Comparison of ENCODE assay signal across 36 cellular contexts in genomic region chr1:64523938-64524337, GRCh38.
"Had no signal": no experiment of that assay in that cellular context is flagged by ENCODE, and none has a peak within 500 bp of the region (broad histone marks: within the 10 kb centered on the region; RNA-seq: fewer than 3 reads in every experiment).

No MANE protein-coding gene starts in this region.

- ATAC-seq: activated CD4-positive, CD25-positive, alpha-beta regulatory T cell treated with anti-CD3 and anti-CD28 coated beads, Interleukin-2, amount 50 U/mL, for 24 hours; mucosa of descending colon; pancreas; sciatic nerve; stimulated activated effector memory CD8-positive, alpha-beta T cell treated with anti-CD3 and anti-CD28 coated beads, Interleukin-12 subunit alpha, Interleukin-12 subunit beta, amount 100 ng/mL, for 72 hours had no signal

- H3K36me3 ChIP-seq: adrenal gland, ascending aorta, brain microvascular endothelial cell, esophagus muscularis mucosa, left ventricle myocardium inferior, pancreas, prostate gland, upper lobe of left lung, vagina had no signal

- H3K4me3 Mint-ChIP-seq: activated CD4-positive, alpha-beta memory T cell treated with anti-CD3 and anti-CD28 coated beads for 36 hours; activated naive CD4-positive, alpha-beta T cell treated with anti-CD3 and anti-CD28 coated beads for 36 hours; activated naive CD8-positive, alpha-beta T cell treated with anti-CD3 and anti-CD28 coated beads for 36 hours; activated T-helper 1 cell treated with anti-CD3 and anti-CD28 coated beads, Interleukin-12 subunit alpha, Interleukin-12 subunit beta, Interleukin-2, Interleukin-4 antibody, amounts not matched to agents 30 ng/mL and 10 ng/mL and 1 ng/mL, durations not matched to agents 14 hours and 24 hours and 36 hours; stimulated activated effector memory CD8-positive, alpha-beta T cell treated with anti-CD3 and anti-CD28 coated beads, Interleukin-12 subunit alpha, Interleukin-12 subunit beta, amount 100 ng/mL, for 72 hours; stimulated activated naive CD8-positive, alpha-beta T cell treated with anti-CD3 and anti-CD28 coated beads, Interleukin-15, Interleukin-2, amounts not matched to agents 100 ng/mL and 50 ng/mL, for 24 hours; T-helper 1 cell treated with Interleukin-12 subunit alpha and Interleukin-12 subunit beta and Interleukin-4 antibody, amounts not matched to agents 30 μg/mL and 1 μg/mL, for 36 hours had no signal

- H3K27ac ChIP-seq: ascending aorta, brain microvascular endothelial cell, esophagus muscularis mucosa, left ventricle myocardium inferior, pancreas, prostate gland, skin epidermis, upper lobe of left lung, vagina, VCaP had no signal

- FAIRE-seq: frontal cortex, pancreas, TTC549 had no signal

- DNase-seq: activated CD4-positive, alpha-beta memory T cell treated with anti-CD3 and anti-CD28 coated beads for 36 hours; activated CD4-positive, alpha-beta T cell treated with anti-CD3 and anti-CD28 coated beads for 48 hours; activated CD8-positive, alpha-beta memory T cell treated with anti-CD3 and anti-CD28 coated beads, Interleukin-2, amount 50 U/mL, for 4 hours; activated effector memory CD4-positive, alpha-beta T cell treated with anti-CD3 and anti-CD28 coated beads, Interleukin-2, amount 50 U/mL, for 16 hours; activated naive CD4-positive, alpha-beta T cell treated with anti-CD3 and anti-CD28 coated beads for 36 hours; activated naive CD8-positive, alpha-beta T cell treated with anti-CD3 and anti-CD28 coated beads for 36 hours; activated T-cell treated with anti-CD3 and anti-CD28 coated beads, Interleukin-2, amount 50 U/mL, for 1 hour; adrenal gland; brain microvascular endothelial cell; islet precursor cell; left ventricle myocardium inferior; mesendoderm; mucosa of descending colon; nucleus accumbens; pancreas; retina; stimulated activated CD4-positive, alpha-beta T cell treated with anti-CD3 and anti-CD28 coated beads, Interleukin-12 subunit alpha, Interleukin-12 subunit beta, amount 100 ng/mL, for 4 hours; stimulated activated CD4-positive, alpha-beta T cell treated with anti-CD3 and anti-CD28 coated beads, Interleukin-4, amount 100 ng/mL, for 24 hours; substantia nigra; T-helper 9 cell; upper lobe of left lung had no signal

- H3K27me3 ChIP-seq: adrenal gland, ascending aorta, brain microvascular endothelial cell, esophagus muscularis mucosa, pancreas, upper lobe of left lung, vagina had no signal

- H3K27ac Mint-ChIP-seq: activated CD4-positive, alpha-beta memory T cell treated with anti-CD3 and anti-CD28 coated beads for 36 hours; activated naive CD4-positive, alpha-beta T cell treated with anti-CD3 and anti-CD28 coated beads for 36 hours; activated naive CD8-positive, alpha-beta T cell treated with anti-CD3 and anti-CD28 coated beads for 36 hours; activated T-helper 1 cell treated with anti-CD3 and anti-CD28 coated beads, Interleukin-12 subunit alpha, Interleukin-12 subunit beta, Interleukin-2, Interleukin-4 antibody, amounts not matched to agents 30 ng/mL and 10 ng/mL and 1 ng/mL, durations not matched to agents 14 hours and 24 hours and 36 hours; stimulated activated effector memory CD8-positive, alpha-beta T cell treated with anti-CD3 and anti-CD28 coated beads, Interleukin-12 subunit alpha, Interleukin-12 subunit beta, amount 100 ng/mL, for 72 hours; stimulated activated naive CD8-positive, alpha-beta T cell treated with anti-CD3 and anti-CD28 coated beads, Interleukin-15, Interleukin-2, amounts not matched to agents 100 ng/mL and 50 ng/mL, for 24 hours; T-helper 1 cell treated with Interleukin-12 subunit alpha and Interleukin-12 subunit beta and Interleukin-4 antibody, amounts not matched to agents 30 μg/mL and 1 μg/mL, for 36 hours had no signal

- H3K27me3 Mint-ChIP-seq: activated naive CD8-positive, alpha-beta T cell treated with anti-CD3 and anti-CD28 coated beads for 36 hours; stimulated activated naive CD8-positive, alpha-beta T cell treated with anti-CD3 and anti-CD28 coated beads, Interleukin-15, Interleukin-2, amounts not matched to agents 100 ng/mL and 50 ng/mL, for 24 hours had no signal

- H3K4me3 ChIP-seq: adrenal gland, ascending aorta, esophagus muscularis mucosa, left ventricle myocardium inferior, lung, mucosa of descending colon, pancreas, prostate gland, skin epidermis, upper lobe of left lung, vagina had no signal

- H3K36me3 Mint-ChIP-seq: activated CD4-positive, alpha-beta memory T cell treated with anti-CD3 and anti-CD28 coated beads for 36 hours; activated naive CD8-positive, alpha-beta T cell treated with anti-CD3 and anti-CD28 coated beads for 36 hours; stimulated activated effector memory CD8-positive, alpha-beta T cell treated with anti-CD3 and anti-CD28 coated beads, Interleukin-12 subunit alpha, Interleukin-12 subunit beta, amount 100 ng/mL, for 72 hours had no signal

- H3K9me3 ChIP-seq: adrenal gland, ascending aorta, esophagus muscularis mucosa, left ventricle myocardium inferior, mucosa of descending colon, pancreas, prostate gland, upper lobe of left lung, vagina had no signal

- H3K9me3 Mint-ChIP-seq: activated CD4-positive, alpha-beta memory T cell treated with anti-CD3 and anti-CD28 coated beads for 36 hours; activated naive CD4-positive, alpha-beta T cell treated with anti-CD3 and anti-CD28 coated beads for 36 hours; activated naive CD8-positive, alpha-beta T cell treated with anti-CD3 and anti-CD28 coated beads for 36 hours; activated T-helper 1 cell treated with anti-CD3 and anti-CD28 coated beads, Interleukin-12 subunit alpha, Interleukin-12 subunit beta, Interleukin-2, Interleukin-4 antibody, amounts not matched to agents 30 ng/mL and 10 ng/mL and 1 ng/mL, durations not matched to agents 14 hours and 24 hours and 36 hours; stimulated activated effector memory CD8-positive, alpha-beta T cell treated with anti-CD3 and anti-CD28 coated beads, Interleukin-12 subunit alpha, Interleukin-12 subunit beta, amount 100 ng/mL, for 72 hours; stimulated activated naive CD8-positive, alpha-beta T cell treated with anti-CD3 and anti-CD28 coated beads, Interleukin-15, Interleukin-2, amounts not matched to agents 100 ng/mL and 50 ng/mL, for 24 hours; T-helper 1 cell treated with Interleukin-12 subunit alpha and Interleukin-12 subunit beta and Interleukin-4 antibody, amounts not matched to agents 30 μg/mL and 1 μg/mL, for 36 hours had no signal

- H3K4me1 Mint-ChIP-seq: stimulated activated effector memory CD8-positive, alpha-beta T cell treated with anti-CD3 and anti-CD28 coated beads, Interleukin-12 subunit alpha, Interleukin-12 subunit beta, amount 100 ng/mL, for 72 hours had no signal

- H3K4me1 ChIP-seq: prostate gland had no signal
